In the genomic region with DNA sequence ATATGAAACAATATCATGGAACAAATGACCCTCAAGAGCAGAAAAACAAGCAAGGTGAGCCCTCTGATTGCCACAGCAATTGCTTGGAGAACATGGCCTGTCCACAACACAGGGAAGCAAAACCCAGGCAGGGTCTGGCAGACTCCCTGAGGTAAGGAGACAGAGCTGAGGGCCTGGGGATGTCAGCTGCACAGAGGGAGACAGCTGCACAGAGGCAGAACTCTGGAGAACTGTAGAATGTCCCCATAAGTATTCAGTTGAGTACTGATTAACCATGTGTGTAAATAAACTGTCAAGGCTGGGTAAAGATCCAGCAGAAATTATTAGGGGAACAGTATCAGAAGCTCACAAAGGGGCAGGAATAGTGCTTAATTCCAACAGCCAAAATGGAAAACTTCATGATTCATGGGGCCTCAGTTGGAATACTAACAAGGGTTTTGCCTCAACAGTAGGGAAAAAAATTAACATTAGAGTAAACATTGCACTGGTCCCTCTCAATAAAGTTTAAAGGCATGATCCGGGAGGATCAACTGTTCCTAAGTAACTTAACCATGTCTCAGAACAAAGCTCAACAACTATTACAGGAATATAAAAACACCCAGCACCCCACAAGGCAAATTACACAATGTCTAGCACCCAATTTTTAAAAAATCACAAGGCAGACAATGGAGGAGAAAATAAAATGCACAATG, we compare ENCODE assay signal across 20 cellular contexts.
DNase-seq lines count a peak whose midpoint lies in the region; ATAC-seq, FAIRE-seq and TF ChIP-seq lines count a peak whose summit lies in the region.
"Had no signal": no experiment of that assay in that cellular context is flagged by ENCODE, and none has a peak within 500 bp of the region (broad histone marks: within the 10 kb centered on the region; RNA-seq: fewer than 3 reads in every experiment).

No MANE protein-coding gene starts in this region.

- no peaks in the 10 kb centered on the region for H3K36me3 Mint-ChIP-seq in Caco-2 (ENCODE audit: insufficient read depth, unreplicated experiment)
- H3K36me3 Mint-ChIP-seq in T-cell = no peaks in the 10 kb centered on the region
- H3K36me3 Mint-ChIP-seq: CD4-positive, CD25-positive, alpha-beta regulatory T cell had no signal

- H3K9ac ChIP-seq in HepG2 (ENCODE audit: insufficient read depth, low read depth, low read length) = no peak overlapping the region

- TF ChIP-seq CTCF in Caco-2 (IDR thresholded peaks at IDR 0.05; ENCODE audit: insufficient read depth in 1 of 2, low read depth in 1 of 2, low read length in 1 of 2, severe bottlenecking in 1 of 2, unreplicated experiment in 1 of 2) (no peak), HepG2 (CRISPR knock-in tag; IDR thresholded peaks at IDR 0.05) (no peak), pancreas (IDR thresholded peaks at IDR 0.05) (no peak), lower leg skin (IDR thresholded peaks at IDR 0.05) (no peak)

- H3K4me3 Mint-ChIP-seq in Caco-2 (ENCODE audit: unreplicated experiment) (peak overlapping the region; percentile 24), T-cell (no peak overlapping the region)
- H3K4me3 Mint-ChIP-seq: CD4-positive, CD25-positive, alpha-beta regulatory T cell had no signal

- H3K4me2 ChIP-seq in HepG2 (ENCODE audit: low read depth, low read length) = 0 out of 2 replicates have a peak overlapping the region, but pooled peaks have one; percentile 36

- no peak for TF ChIP-seq RAD21 in HepG2 (CRISPR knock-in tag; IDR thresholded peaks at IDR 0.05)

- intact Hi-C loops in Caco-2 (cut with micrococcal nuclease; ENCODE audit: unreplicated experiment) (loop anchor here (2.0 kb wide), 1 partner anchor 26 kb away; no protein-coding TSS in a partner anchor), HepG2 (cut with micrococcal nuclease; ENCODE audit: unreplicated experiment) (no loop called here), pancreas (cut with DNase I) (no loop called here), lower leg skin (cut with DNase I; ENCODE audit: low total_unique reads) (no loop called here)

- H3K4me3 ChIP-seq in Caco-2 (ENCODE audit: low read depth, low read length) (no peak overlapping the region), HepG2 (replicated peaks in 1 of 3; ENCODE audit: insufficient read depth in 1 of 3, low read depth in 2 of 3, low read length in 3 of 3) (no peak overlapping the region), pancreas (no peak overlapping the region), lower leg skin (ENCODE audit: low read depth, poor library complexity, severe bottlenecking) (no peak overlapping the region)
- H3K4me3 ChIP-seq: MG63, Peyer's patch had no signal

- DNase-seq in Caco-2 = peak; percentile 57 to 70
- DNase-seq in amniotic epithelial cell (ENCODE audit: low read depth) = peak; percentile 36
- DNase-seq in HepG2 (ENCODE audit: low spot score) = peak; percentile 25
- DNase-seq in pancreas = peak in 1 of 6 donors; percentile 24
- DNase-seq in lower leg skin (ENCODE audit: low spot score in 2 of 2) = no peak
- DNase-seq in cerebellar cortex (ENCODE audit: low spot score) = no peak
- DNase-seq in T-cell = no peak
- DNase-seq: CD4-positive, CD25-positive, alpha-beta regulatory T cell; GF-D8; GOT3; MG63; NCI-H1105 treated with DMSO at 0.1 percent for 48 hours; NCI-H187; NCI-H446 treated with DMSO at 0.1 percent for 48 hours; NCI-H82; Peyer's patch; Right ventricle myocardium superior had no signal

- H3K79me2 ChIP-seq in HepG2 (ENCODE audit: insufficient read depth, low read length) = no peaks in the 10 kb centered on the region

- in situ Hi-C loops in HepG2 (cut with HindIII; ENCODE audit: extremely low pct_ligation_motif_present, low pct_unique_long_range_greater_than_20kb) = no loop called here

- WGBS in HepG2 (ENCODE audit: low lambda C conversion rate) = 0% methylated on average over 1 of the region's 1 CpG
- WGBS in pancreas, 2 donors = 12 to 27% methylated on average over 1 of the region's 1 CpG
- 91 to 96% methylated on average over 1 of the region's 1 CpG for WGBS in lower leg skin, 2 donors

- ATAC-seq in HepG2 (peak; percentile 100), pancreas (peak; percentile 46 to 95 (median 72)), T-cell (replicated peaks in 1 of 4) (no peak), HG03354 (IDR thresholded peaks at IDR 0.05; ENCODE audit: poor library complexity, severe bottlenecking, unreplicated experiment) (no peak)

- H3K36me3 ChIP-seq in Caco-2 (ENCODE audit: control insufficient read depth, insufficient read depth, low read length) (no peaks in the 10 kb centered on the region), HepG2 (replicated peaks in 1 of 2; ENCODE audit: control insufficient read depth in 1 of 2, insufficient read depth in 2 of 2, low read length in 2 of 2) (no peaks in the 10 kb centered on the region), pancreas (no peaks in the 10 kb centered on the region)
- H3K36me3 ChIP-seq: MG63, Peyer's patch had no signal

- H4K20me1 ChIP-seq in HepG2 (ENCODE audit: insufficient read depth, low read length) = no peaks in the 10 kb centered on the region

- no peaks in the 10 kb centered on the region for H3K9me3 Mint-ChIP-seq in Caco-2 (ENCODE audit: unreplicated experiment)
- no peaks in the 10 kb centered on the region for H3K9me3 Mint-ChIP-seq in T-cell

- H3K4me1 Mint-ChIP-seq in Caco-2 (ENCODE audit: low read depth, unreplicated experiment) = peaks cover 39% of the 10 kb centered on the region
- no peaks in the 10 kb centered on the region for H3K4me1 Mint-ChIP-seq in T-cell
- H3K4me1 Mint-ChIP-seq: CD4-positive, CD25-positive, alpha-beta regulatory T cell had no signal

- peak overlapping the region; percentile 36 for H3K27ac Mint-ChIP-seq in Caco-2 (ENCODE audit: unreplicated experiment)
- no peak overlapping the region for H3K27ac Mint-ChIP-seq in T-cell
- H3K27ac Mint-ChIP-seq: CD4-positive, CD25-positive, alpha-beta regulatory T cell had no signal

- BruUV-seq in Caco-2 (replicated peaks; lab: Mats Ljungman, UMichigan) (no TSS peak), HepG2 (replicated peaks; lab: Mats Ljungman, UMichigan) (no TSS peak)

- FAIRE-seq in HepG2 (lab: Jason Lieb, UNC) = peak; percentile 4
- no peak for FAIRE-seq in pancreas (lab: Jason Lieb, UNC)
- FAIRE-seq: A204.1, D721Med had no signal

- H3K9me3 ChIP-seq in Caco-2 (no peaks in the 10 kb centered on the region), HepG2 (ENCODE audit: low read length) (no peaks in the 10 kb centered on the region), pancreas (no peaks in the 10 kb centered on the region)
- H3K9me3 ChIP-seq: MG63, Peyer's patch had no signal

- CTCF ChIA-PET in Caco-2 (lab: Charles Lee) (interaction anchor here (0.7 to 0.8 kb wide), 2 partner anchors 119 to 339 kb away, joined by 3 read pairs; no protein-coding TSS in a partner anchor), HepG2 (lab: Yijun Ruan, JAX; ENCODE audit: low intra/inter-chr PET ratio, low total read pairs) (no interaction called here), T-cell (lab: Charles Lee) (no interaction called here)

- H3K27me3 ChIP-seq in Caco-2 (replicated peaks; ENCODE audit: control insufficient read depth, insufficient read depth, low read length) (no peaks in the 10 kb centered on the region), HepG2 (ENCODE audit: control insufficient read depth in 1 of 2, insufficient read depth in 2 of 2, low read length in 2 of 2) (no peaks in the 10 kb centered on the region), pancreas (no peaks in the 10 kb centered on the region)
- H3K27me3 ChIP-seq: MG63, Peyer's patch had no signal

- POLR2A ChIA-PET in Caco-2 (lab: Charles Lee) = no interaction called here
- POLR2A ChIA-PET in HepG2 (lab: Yijun Ruan, JAX) = no interaction called here
- POLR2A ChIA-PET in T-cell (lab: Charles Lee) = no interaction called here

- H3K27me3 Mint-ChIP-seq in Caco-2 (ENCODE audit: insufficient read depth, unreplicated experiment) (no peaks in the 10 kb centered on the region), T-cell (no peaks in the 10 kb centered on the region)
- H3K27me3 Mint-ChIP-seq: CD4-positive, CD25-positive, alpha-beta regulatory T cell had no signal

- H3K4me1 ChIP-seq in Caco-2 (peaks cover 29% of the 10 kb centered on the region), HepG2 (ENCODE audit: insufficient read depth, low read length) (peaks cover 13% of the 10 kb centered on the region), pancreas (peaks cover 0 to 10% (median 5%) of the 10 kb centered on the region in 3 donors)
- H3K4me1 ChIP-seq: Peyer's patch had no signal

- no peak overlapping the region for H2AFZ ChIP-seq in HepG2 (ENCODE audit: low read length)

- no peak for TF ChIP-seq EP300 in HepG2 (IDR thresholded peaks at IDR 0.05; ENCODE audit: low read depth in 2 of 2, low read length in 2 of 2)
- TF ChIP-seq EP300 in HepG2 (CRISPR knock-in tag; IDR thresholded peaks at IDR 0.05; ENCODE audit: borderline replicate concordance) = no peak

- H3K27ac ChIP-seq in HepG2 (ENCODE audit: extremely low read length, insufficient read depth, low read length) (no peak overlapping the region), pancreas (peak overlapping the region in 2 of 4 donors; percentile 8 to 22)
- H3K27ac ChIP-seq: Peyer's patch had no signal

- TF ChIP-seq POLR2A in HepG2 (IDR thresholded peaks at IDR 0.05; ENCODE audit: insufficient read depth in 1 of 2, low read depth in 2 of 2, low read length in 2 of 2) (no peak), lower leg skin (IDR thresholded peaks at IDR 0.05) (no peak)

TF ChIP-seq in HepG2, 621 proteins besides CTCF, POLR2A, EP300 and RAD21 (continues in another document):
- TF ChIP-seq, protein P1, sequence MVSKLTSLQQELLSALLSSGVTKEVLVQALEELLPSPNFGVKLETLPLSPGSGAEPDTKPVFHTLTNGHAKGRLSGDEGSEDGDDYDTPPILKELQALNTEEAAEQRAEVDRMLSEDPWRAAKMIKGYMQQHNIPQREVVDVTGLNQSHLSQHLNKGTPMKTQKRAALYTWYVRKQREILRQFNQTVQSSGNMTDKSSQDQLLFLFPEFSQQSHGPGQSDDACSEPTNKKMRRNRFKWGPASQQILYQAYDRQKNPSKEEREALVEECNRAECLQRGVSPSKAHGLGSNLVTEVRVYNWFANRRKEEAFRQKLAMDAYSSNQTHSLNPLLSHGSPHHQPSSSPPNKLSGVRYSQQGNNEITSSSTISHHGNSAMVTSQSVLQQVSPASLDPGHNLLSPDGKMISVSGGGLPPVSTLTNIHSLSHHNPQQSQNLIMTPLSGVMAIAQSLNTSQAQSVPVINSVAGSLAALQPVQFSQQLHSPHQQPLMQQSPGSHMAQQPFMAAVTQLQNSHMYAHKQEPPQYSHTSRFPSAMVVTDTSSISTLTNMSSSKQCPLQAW (CRISPR knock-in tag; IDR thresholded peaks at IDR 0.05) = 0 out of 2 replicates have a peak, but pooled peaks have one; percentile 31
- TF ChIP-seq, protein P2, sequence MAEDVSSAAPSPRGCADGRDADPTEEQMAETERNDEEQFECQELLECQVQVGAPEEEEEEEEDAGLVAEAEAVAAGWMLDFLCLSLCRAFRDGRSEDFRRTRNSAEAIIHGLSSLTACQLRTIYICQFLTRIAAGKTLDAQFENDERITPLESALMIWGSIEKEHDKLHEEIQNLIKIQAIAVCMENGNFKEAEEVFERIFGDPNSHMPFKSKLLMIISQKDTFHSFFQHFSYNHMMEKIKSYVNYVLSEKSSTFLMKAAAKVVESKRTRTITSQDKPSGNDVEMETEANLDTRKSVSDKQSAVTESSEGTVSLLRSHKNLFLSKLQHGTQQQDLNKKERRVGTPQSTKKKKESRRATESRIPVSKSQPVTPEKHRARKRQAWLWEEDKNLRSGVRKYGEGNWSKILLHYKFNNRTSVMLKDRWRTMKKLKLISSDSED (CRISPR knock-in tag; IDR thresholded peaks at IDR 0.05) = no peak
- no peak for TF ChIP-seq RORA (CRISPR knock-in tag; IDR thresholded peaks at IDR 0.05)

Comparison
In these comparisons a context has a peak if more than half of its experiments do, and no peak if none do; other contexts are left out.
1. DNase-seq: peak in Caco-2 (2 of 2), amniotic epithelial cell (single experiment) and HepG2 (single experiment); none in lower leg skin (0 of 2), cerebellar cortex (single experiment) and T-cell (0 of 34).
2. ATAC-seq: peak in HepG2 (single experiment) and pancreas (4 of 4); none in T-cell (0 of 4) and HG03354 (single experiment).